ENCODE assay signal across 9 cellular contexts in genomic region chr7:117008849-117009531, GRCh38. TPM values are rescaled to one million over a fixed set of nuclear protein-coding genes. Genes with fewer than 3 reads are reported as not detected.
A peak's percentile ranks its signal among the peaks of the same experiment; 100 is the strongest.
DNase-seq lines count a peak whose midpoint lies in the region; ATAC-seq, FAIRE-seq and TF ChIP-seq lines count a peak whose summit lies in the region.
"Had no signal": no experiment of that assay in that cellular context is flagged by ENCODE, and none has a peak within 500 bp of the region (broad histone marks: within the 10 kb centered on the region; RNA-seq: fewer than 3 reads in every experiment).

No MANE protein-coding gene starts in this region.

- H4K20me1 ChIP-seq in GM23248 (ENCODE audit: insufficient read depth), result no peaks in the 10 kb centered on the region

- peak in 1 of 2 donors; percentile 47 for ATAC-seq in CD4-positive, CD25-positive, alpha-beta regulatory T cell (ENCODE audit: low read depth in 2 of 2)
- ATAC-seq in stimulated activated memory B cell treated with anti-CD40 and anti-IgM and Interleukin-4, amounts not matched to agents 10 μg/mL and 1 μg/mL and 100 μg/mL, for 72 hours, result no peak

- peaks cover 34 to 59% (median 52%) of the 10 kb centered on the region in 4 donors for H3K4me1 Mint-ChIP-seq in CD4-positive, CD25-positive, alpha-beta regulatory T cell
- peaks cover 40% of the 10 kb centered on the region for H3K4me1 Mint-ChIP-seq in stimulated activated memory B cell treated with anti-CD40 and anti-IgM and Interleukin-4, amounts not matched to agents 10 μg/mL and 1 μg/mL and 100 μg/mL, for 72 hours

- peaks cover 42% of the 10 kb centered on the region for H3K4me1 ChIP-seq in CD4-positive, CD25-positive, alpha-beta regulatory T cell (ENCODE audit: control insufficient read depth, insufficient read depth, low read length, poor library complexity, severe bottlenecking)
- H3K4me1 ChIP-seq in GM23248 (ENCODE audit: insufficient read depth), result peaks cover 33% of the 10 kb centered on the region
- peaks cover 0 to 3% of the 10 kb centered on the region in 2 donors for H3K4me1 ChIP-seq in small intestine (ENCODE audit: control insufficient read depth in 2 of 2, insufficient read depth in 1 of 2, low read depth in 1 of 2, low read length in 1 of 2)

- no peaks in the 10 kb centered on the region for H3K9me3 Mint-ChIP-seq in CD4-positive, CD25-positive, alpha-beta regulatory T cell
- no peaks in the 10 kb centered on the region for H3K9me3 Mint-ChIP-seq in stimulated activated memory B cell treated with anti-CD40 and anti-IgM and Interleukin-4, amounts not matched to agents 10 μg/mL and 1 μg/mL and 100 μg/mL, for 72 hours

- no peak overlapping the region for H3K4me2 ChIP-seq in GM23248 (ENCODE audit: unreplicated experiment)

- H3F3A ChIP-seq in GM23248 (ENCODE audit: insufficient read depth), result no peaks in the 10 kb centered on the region

- H3K27ac Mint-ChIP-seq in CD4-positive, CD25-positive, alpha-beta regulatory T cell, result no peak overlapping the region
- no peak overlapping the region for H3K27ac Mint-ChIP-seq in stimulated activated memory B cell treated with anti-CD40 and anti-IgM and Interleukin-4, amounts not matched to agents 10 μg/mL and 1 μg/mL and 100 μg/mL, for 72 hours

- H3K36me3 ChIP-seq in CD4-positive, CD25-positive, alpha-beta regulatory T cell (ENCODE audit: control insufficient read depth, insufficient read depth, low read length), result no peaks in the 10 kb centered on the region
- H3K36me3 ChIP-seq in GM23248 (ENCODE audit: low read depth) (no peaks in the 10 kb centered on the region), small intestine (ENCODE audit: control insufficient read depth in 2 of 2, insufficient read depth in 2 of 2, low read length in 2 of 2) (no peaks in the 10 kb centered on the region)

- WGBS in GM23248 (ENCODE audit: low coverage in 1 of 2, low lambda C conversion rate in 2 of 2, missing lambda C conversion rate in 2 of 2), 2 experiments, result 94 to 96% methylated on average over 2 of the region's 2 CpGs
- WGBS in small intestine, 3 donors, result 93 to 95% (median 94%) methylated on average over 2 of the region's 2 CpGs

- H2AFZ ChIP-seq in GM23248, result no peak overlapping the region

- H3K9me3 ChIP-seq in CD4-positive, CD25-positive, alpha-beta regulatory T cell (ENCODE audit: control insufficient read depth in 2 of 2, low read length in 2 of 2), result no peaks in the 10 kb centered on the region
- H3K9me3 ChIP-seq in GM23248 (ENCODE audit: low read depth) (no peaks in the 10 kb centered on the region), small intestine (ENCODE audit: control insufficient read depth, low read depth) (no peaks in the 10 kb centered on the region)

- TF ChIP-seq CTCF in fibroblast of villous mesenchyme (IDR thresholded peaks at IDR 0.05; ENCODE audit: insufficient read depth, low read depth, low read length), result no peak

- no peaks in the 10 kb centered on the region for H3K27me3 Mint-ChIP-seq in CD4-positive, CD25-positive, alpha-beta regulatory T cell
- H3K27me3 Mint-ChIP-seq in stimulated activated memory B cell treated with anti-CD40 and anti-IgM and Interleukin-4, amounts not matched to agents 10 μg/mL and 1 μg/mL and 100 μg/mL, for 72 hours, result no peaks in the 10 kb centered on the region

- H3K27me3 ChIP-seq in CD4-positive, CD25-positive, alpha-beta regulatory T cell (ENCODE audit: control insufficient read depth, insufficient read depth, low read length), result no peaks in the 10 kb centered on the region
- H3K27me3 ChIP-seq in GM23248 (replicated peaks; ENCODE audit: insufficient read depth), result no peaks in the 10 kb centered on the region
- H3K27me3 ChIP-seq in small intestine (ENCODE audit: control insufficient read depth in 2 of 2, insufficient read depth in 2 of 2, low read length in 2 of 2), result no peaks in the 10 kb centered on the region

- peak in 2 of 3 donors; percentile 32 to 73 for DNase-seq in CD4-positive, CD25-positive, alpha-beta regulatory T cell
- DNase-seq in GM23248 (peak; percentile 50), SKM-1 treated with dmso at 0.1 percent for 144 hours (lab: John Stamatoyannopoulos, UW; ENCODE audit: unreplicated experiment) (peak; percentile 55), fibroblast of villous mesenchyme (ENCODE audit: low read depth) (peak; percentile 87), small intestine (no peak), substantia nigra (lab: John Stamatoyannopoulos, UW) (no peak)
- no peak for DNase-seq in activated CD4-positive, alpha-beta T cell treated with anti-CD3 and anti-CD28 coated beads for 48 hours
- DNase-seq: nucleus accumbens had no signal

- peaks cover 87% of the 10 kb centered on the region for H3K79me2 ChIP-seq in GM23248 (ENCODE audit: insufficient read depth)

- in situ Hi-C loops in GM23248 (cut with MboI), result no loop called here

- no peaks in the 10 kb centered on the region for H3K9me2 ChIP-seq in GM23248 (ENCODE audit: insufficient read depth)

- no peak overlapping the region for H3K27ac ChIP-seq in CD4-positive, CD25-positive, alpha-beta regulatory T cell (ENCODE audit: insufficient read depth, low read length, poor library complexity, severe bottlenecking)
- H3K27ac ChIP-seq in GM23248, result no peak overlapping the region
- no peak overlapping the region for H3K27ac ChIP-seq in small intestine (ENCODE audit: low read depth in 1 of 2, low read length in 1 of 2)
- no peak overlapping the region for H3K27ac ChIP-seq in substantia nigra (ENCODE audit: low read depth, low read length, poor library complexity, severe bottlenecking)

- peak overlapping the region; percentile 36 to 59 (median 48) for H3K4me3 Mint-ChIP-seq in CD4-positive, CD25-positive, alpha-beta regulatory T cell
- no peak overlapping the region for H3K4me3 Mint-ChIP-seq in stimulated activated memory B cell treated with anti-CD40 and anti-IgM and Interleukin-4, amounts not matched to agents 10 μg/mL and 1 μg/mL and 100 μg/mL, for 72 hours

- no peak for FAIRE-seq in small intestine (lab: Jason Lieb, UNC)

- no peak overlapping the region for H3K9ac ChIP-seq in GM23248

- H3K36me3 Mint-ChIP-seq in CD4-positive, CD25-positive, alpha-beta regulatory T cell, result no peaks in the 10 kb centered on the region
- H3K36me3 Mint-ChIP-seq in stimulated activated memory B cell treated with anti-CD40 and anti-IgM and Interleukin-4, amounts not matched to agents 10 μg/mL and 1 μg/mL and 100 μg/mL, for 72 hours, result no peaks in the 10 kb centered on the region

- H3K4me3 ChIP-seq in CD4-positive, CD25-positive, alpha-beta regulatory T cell (ENCODE audit: low read depth, low read length), result peak overlapping the region; percentile 51
- H3K4me3 ChIP-seq in GM23248 (no peak overlapping the region), fibroblast of villous mesenchyme (ENCODE audit: low read depth, low read length) (no peak overlapping the region), small intestine (ENCODE audit: low read depth in 1 of 2, low read length in 2 of 2) (no peak overlapping the region)

RNA-seq across cellular contexts. Expression of gene ST7, which starts 55.7 kb away (rescaled TPM):
- total RNA-seq in CD4-positive, CD25-positive, alpha-beta regulatory T cell, result 9.9 TPM
- 10 to 100 TPM in 2 of 4 donors, 1 to 10 TPM in 2; 7.3 to 15.5 (median 10.1) TPM for polyA plus RNA-seq in CD4-positive, CD25-positive, alpha-beta regulatory T cell
- 17.8 and 28.2 TPM in 2 replicates for total RNA-seq in GM23248 (2014; rRNA removed; shearing (Covaris generic))
- polyA plus RNA-seq in GM23248 (2016; fragmentation: Nextera tagmentation; extraction: Ambion mirVana) (21.9 and 22.7 TPM in 2 replicates), small intestine (10 to 100 TPM in 2 of 3 donors, 1 to 10 TPM in 1; 8.3 to 15.5 (median 10.5) TPM)
- 31.5 and 33.8 TPM in 2 replicates for total RNA-seq in fibroblast of villous mesenchyme

Comparison
In these comparisons a context has a peak if more than half of its experiments do, and no peak if none do; other contexts are left out.
1. DNase-seq: peak in CD4-positive, CD25-positive, alpha-beta regulatory T cell (2 of 3), GM23248 (single experiment), SKM-1 treated with dmso at 0.1 percent for 144 hours (single experiment) and fibroblast of villous mesenchyme (single experiment); none in activated CD4-positive, alpha-beta T cell treated with anti-CD3 and anti-CD28 coated beads for 48 hours (single experiment), small intestine (single experiment) and substantia nigra (0 of 49).